Comparison of ENCODE assay signal across 16 cellular contexts in genomic region chr2:222360997-222361396, GRCh38.
DNase-seq lines count a peak whose midpoint lies in the region; ATAC-seq and TF ChIP-seq lines count a peak whose summit lies in the region.
"Had no signal": no experiment of that assay in that cellular context is flagged by ENCODE, and none has a peak within 500 bp of the region (broad histone marks: within the 10 kb centered on the region; RNA-seq: fewer than 3 reads in every experiment).

No MANE protein-coding gene starts in this region.

- no peaks in the 10 kb centered on the region for H3K36me3 ChIP-seq in BE2C
- H3K36me3 ChIP-seq: BLaER1 had no signal

- H3K4me1 ChIP-seq in BE2C = peaks cover 33% of the 10 kb centered on the region
- H3K4me1 ChIP-seq: A549, Caco-2 had no signal

- H3K9me3 ChIP-seq in BE2C = peaks cover 4% of the 10 kb centered on the region; the same call in 1 of the 2 replicates
- H3K9me3 ChIP-seq: A549, BLaER1, Caco-2 had no signal

- no peaks in the 10 kb centered on the region for H3K27me3 ChIP-seq in BE2C
- H3K27me3 ChIP-seq: BLaER1 had no signal

- DNase-seq in BE2C = peak; percentile 46
- DNase-seq in DMS 273 (lab: John Stamatoyannopoulos, UW; ENCODE audit: unreplicated experiment) = peak; percentile 23
- DNase-seq in SK-N-DZ (ENCODE audit: low spot score) = peak; percentile 80
- no peak for DNase-seq in stimulated activated naive CD8-positive, alpha-beta T cell treated with anti-CD3 and anti-CD28 coated beads, Interleukin-15, Interleukin-2, amounts not matched to agents 100 U/mL and 50 U/mL, for 24 hours
- DNase-seq in stimulated activated CD4-positive, alpha-beta T cell treated with anti-CD3 and anti-CD28 coated beads, Interleukin-4, amount 100 ng/mL, for 4 hours = no peak
- DNase-seq: AML-193; Caco-2; Calu3; CD4-positive, alpha-beta T cell; CD8-positive, alpha-beta T cell; DMS79 treated with DMSO at 0.1 percent for 48 hours; GF-D8 had no signal

- no peak for TF ChIP-seq CTCF in BE2C (IDR thresholded peaks at IDR 0.05; ENCODE audit: low read depth, low read length)

- ATAC-seq in SK-N-SH treated with all-trans-retinoic acid at 6 μM for 48 hours (no peak), HG03108 (IDR thresholded peaks at IDR 0.05; ENCODE audit: unreplicated experiment) (no peak)
- ATAC-seq in stimulated activated naive CD8-positive, alpha-beta T cell treated with anti-CD3 and anti-CD28 coated beads, Interleukin-15, Interleukin-2, amounts not matched to agents 100 U/mL and 50 U/mL, for 24 hours = no peak
- ATAC-seq: A549; CD8-positive, alpha-beta T cell had no signal

- no peak overlapping the region for H3K4me3 ChIP-seq in BE2C (ENCODE audit: low read depth, low read length)
- H3K4me3 ChIP-seq: A549, BLaER1 had no signal

TF ChIP-seq in SK-N-SH treated with all-trans-retinoic acid at 6 μM for 48 hours, 23 proteins besides CTCF, POLR2A, EP300 and RAD21:
- TF ChIP-seq TCF4 (CRISPR knock-in tag; IDR thresholded peaks at IDR 0.05; ENCODE audit: borderline replicate concordance) (peak; percentile 85), ISL1 (CRISPR knock-in tag; IDR thresholded peaks at IDR 0.05) (peak; percentile 57), SNAI2 (CRISPR knock-in tag; IDR thresholded peaks at IDR 0.05) (no peak)

Comparison
In these comparisons a context has a peak if more than half of its experiments do, and no peak if none do; other contexts are left out.
1. DNase-seq: peak in BE2C (single experiment), DMS 273 (single experiment) and SK-N-DZ (single experiment); none in stimulated activated naive CD8-positive, alpha-beta T cell treated with anti-CD3 and anti-CD28 coated beads, Interleukin-15, Interleukin-2, amounts not matched to agents 100 U/mL and 50 U/mL, for 24 hours (single experiment) and stimulated activated CD4-positive, alpha-beta T cell treated with anti-CD3 and anti-CD28 coated beads, Interleukin-4, amount 100 ng/mL, for 4 hours (0 of 2).